ENCODE assay signal across 1 cellular context in genomic region chr3:197456271-197457091, GRCh38.
TF ChIP-seq lines count a peak whose summit lies in the region.

No MANE protein-coding gene starts in this region.

TF ChIP-seq in K562, 482 proteins besides CTCF, POLR2A, EP300 and RAD21 (continued from another document and continues in another):
- TF ChIP-seq PTTG1 (tag; IDR thresholded peaks at IDR 0.05; ENCODE audit: low read depth) (no peak), KLF16 (IDR thresholded peaks at IDR 0.05) (no peak), FOXP1 (CRISPR knock-in tag; IDR thresholded peaks at IDR 0.05) (no peak), NCOA6 (IDR thresholded peaks at IDR 0.05) (no peak), CREBBP (IDR thresholded peaks at IDR 0.05; ENCODE audit: low read depth, low read length) (no peak), HOMEZ (CRISPR knock-in tag; IDR thresholded peaks at IDR 0.05) (no peak), ZBTB40 (IDR thresholded peaks at IDR 0.05) (peak; percentile 82), ZBTB40 (CRISPR knock-in tag; IDR thresholded peaks at IDR 0.05) (no peak), LEF1 (IDR thresholded peaks at IDR 0.05) (no peak), MAZ (CRISPR knock-in tag; conservative IDR thresholded peaks at IDR 0.05 in 1 of 2, IDR thresholded peaks at IDR 0.05 in 1 of 2) (0 out of 4 replicates have a peak, but pooled peaks of 1 of the 2 experiments have one; percentile 29), YBX1 (IDR thresholded peaks at IDR 0.05) (no peak), BRF1 (IDR thresholded peaks at IDR 0.05; ENCODE audit: borderline replicate concordance, extremely low read depth, insufficient read length) (no peak), TBL1XR1 (IDR thresholded peaks at IDR 0.05; ENCODE audit: low read length in 2 of 2) (no peak), ZNF592 (IDR thresholded peaks at IDR 0.05) (peak; percentile 51; the same call in 1 of the 2 replicates), ILF3 (IDR thresholded peaks at IDR 0.05; ENCODE audit: borderline replicate concordance) (no peak), CBX5 (IDR thresholded peaks at IDR 0.05; ENCODE audit: borderline replicate concordance, low read depth) (no peak), ZNF561 (CRISPR knock-in tag; conservative IDR thresholded peaks at IDR 0.05) (no peak), TAF1 (IDR thresholded peaks at IDR 0.05; ENCODE audit: control insufficient read depth, extremely low read depth, insufficient read depth, low read length, severe bottlenecking) (peak; percentile 39), ZBTB7A (IDR thresholded peaks at IDR 0.05; ENCODE audit: borderline replicate concordance, control insufficient read depth, low read depth, low read length) (peak; percentile 26; the same call in 1 of the 2 replicates), ZNF449 (CRISPR knock-in tag; IDR thresholded peaks at IDR 0.05) (no peak), ZNF212 (CRISPR knock-in tag; IDR thresholded peaks at IDR 0.05) (no peak), REST (CRISPR knock-in tag; IDR thresholded peaks at IDR 0.05; ENCODE audit: low read depth) (no peak), FOXP4 (CRISPR knock-in tag; IDR thresholded peaks at IDR 0.05; ENCODE audit: borderline replicate concordance) (no peak), CCNT2 (IDR thresholded peaks at IDR 0.05; ENCODE audit: borderline replicate concordance, extremely low read depth, insufficient read length, low read depth, low read length) (no peak), ZNF583 (CRISPR knock-in tag; IDR thresholded peaks at IDR 0.05) (no peak), MCM5 (IDR thresholded peaks at IDR 0.05; ENCODE audit: low read depth) (no peak), GABPA (tag; conservative IDR thresholded peaks at IDR 0.05; ENCODE audit: low read depth) (peak; percentile 90), SREBF2 (CRISPR knock-in tag; IDR thresholded peaks at IDR 0.05) (no peak), SMARCE1 (IDR thresholded peaks at IDR 0.05) (no peak), HDAC1 (IDR thresholded peaks at IDR 0.05) (no peak), SRSF7 (optimal IDR thresholded peaks at IDR 0.05; ENCODE audit: low read depth, low read length) (no peak), ETV5 (CRISPR knock-in tag; IDR thresholded peaks at IDR 0.05; ENCODE audit: low read depth) (0 out of 2 replicates have a peak, but pooled peaks have one; percentile 25), CREM (IDR thresholded peaks at IDR 0.05; ENCODE audit: low read depth) (no peak), SIN3B (IDR thresholded peaks at IDR 0.05; ENCODE audit: low read depth) (no peak), ZNF695 (CRISPR knock-in tag; IDR thresholded peaks at IDR 0.05) (no peak), TFE3 (CRISPR knock-in tag; IDR thresholded peaks at IDR 0.05) (peak; percentile 96)
